ENCODE assay signal across 24 cellular contexts in the genomic region with DNA sequence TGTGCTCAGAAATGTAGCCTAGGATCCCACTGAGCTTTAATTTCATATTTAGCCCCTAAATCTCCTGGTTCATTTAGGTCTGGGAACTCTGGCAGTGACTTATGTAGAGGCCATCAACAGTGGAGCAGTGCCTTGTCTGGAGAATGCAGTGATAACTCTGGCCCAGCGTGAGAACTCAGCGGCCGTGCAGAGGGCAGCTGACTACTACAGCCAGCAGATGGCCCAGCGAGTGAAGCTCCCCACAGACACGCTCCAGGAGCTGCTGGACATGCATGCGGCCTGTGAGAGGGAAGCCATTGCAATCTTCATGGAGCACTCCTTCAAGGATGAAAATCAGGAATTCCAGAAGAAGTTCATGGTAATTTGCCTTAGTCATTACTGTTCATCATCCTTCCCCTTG. TPM values are rescaled to one million over a fixed set of nuclear protein-coding genes. Genes with fewer than 3 reads are reported as not detected.
DNase-seq lines count a peak whose midpoint lies in the region; ATAC-seq and TF ChIP-seq lines count a peak whose summit lies in the region.
"Had no signal": no experiment of that assay in that cellular context is flagged by ENCODE, and none has a peak within 500 bp of the region (broad histone marks: within the 10 kb centered on the region; RNA-seq: fewer than 3 reads in every experiment).

No MANE protein-coding gene starts in this region.

- intact Hi-C loops in lower lobe of right lung (cut with DNase I), result no loop called here

- DNase-seq in DMS53 (lab: John Stamatoyannopoulos, UW) (peak; percentile 7), DMS53 treated with DMSO at 0.1 percent for 48 hours (lab: John Stamatoyannopoulos, UW; ENCODE audit: unreplicated experiment) (no peak), LNCaP clone FGC (ENCODE audit: low read depth) (no peak), WERI-Rb-1 (peak; percentile 19), left kidney (ENCODE audit: low read depth, low spot score) (peak; percentile 6), lower lobe of right lung (no peak), T-helper 1 cell (no peak)
- DNase-seq: BE2C, Calu3, GOT3, HFFc6, KBM-7, NCI-H1092, NCI-H1436, NCI-H187, NCI-H2107, NCI-H524, Peyer's patch, SHP77 treated with DMSO at 0.1 percent for 48 hours had no signal

- H3K27me3 ChIP-seq in WERI-Rb-1 (ENCODE audit: insufficient read depth, low read depth, severe bottlenecking) (no peaks in the 10 kb centered on the region), lower lobe of right lung (ENCODE audit: low read depth) (no peaks in the 10 kb centered on the region)
- H3K27me3 ChIP-seq: BE2C, Peyer's patch had no signal

- TF ChIP-seq CTCF in LNCaP clone FGC (IDR thresholded peaks at IDR 0.05; ENCODE audit: control insufficient read depth, extremely low read depth, insufficient read depth) (0 out of 2 replicates have a peak, but pooled peaks have one; percentile 20), WERI-Rb-1 (IDR thresholded peaks at IDR 0.05; ENCODE audit: low read depth, low read length) (no peak), lower lobe of right lung (IDR thresholded peaks at IDR 0.05) (no peak)

- no peaks in the 10 kb centered on the region for H3K36me3 ChIP-seq in WERI-Rb-1
- H3K36me3 ChIP-seq in lower lobe of right lung, result no peaks in the 10 kb centered on the region
- H3K36me3 ChIP-seq: BE2C, HAP-1, Peyer's patch had no signal

- H3K9me3 ChIP-seq in WERI-Rb-1 (ENCODE audit: severe bottlenecking) (no peaks in the 10 kb centered on the region), lower lobe of right lung (no peaks in the 10 kb centered on the region)
- H3K9me3 ChIP-seq: BE2C, HAP-1, Peyer's patch had no signal

- H3K27ac ChIP-seq in WERI-Rb-1, result no peak overlapping the region
- no peak overlapping the region for H3K27ac ChIP-seq in lower lobe of right lung
- H3K27ac ChIP-seq: 22Rv1, HL-60, Peyer's patch, SK-N-MC had no signal

- H3K4me3 ChIP-seq in LNCaP clone FGC (ENCODE audit: low read depth, low read length) (no peak overlapping the region), WERI-Rb-1 (ENCODE audit: low read depth, low read length) (no peak overlapping the region), lower lobe of right lung (no peak overlapping the region)
- H3K4me3 ChIP-seq: HAP-1, Peyer's patch, SK-N-MC had no signal

- ATAC-seq in lower lobe of right lung, result no peak
- no peak for ATAC-seq in HG03095 (IDR thresholded peaks at IDR 0.05; ENCODE audit: unreplicated experiment)

- no peaks in the 10 kb centered on the region for H3K4me1 ChIP-seq in lower lobe of right lung
- H3K4me1 ChIP-seq: BE2C, HAP-1, Peyer's patch had no signal

RNA-seq across cellular contexts. Expression of a gene that starts 17.8 kb away (rescaled TPM):
- total RNA-seq in lower lobe of right lung, result 0.68 TPM
- total RNA-seq: HFFc6, Peyer's patch had no signal

Comparison
In these comparisons a context has a peak if more than half of its experiments do, and no peak if none do; other contexts are left out.
1. DNase-seq: peak in DMS53 (single experiment), WERI-Rb-1 (single experiment) and left kidney (single experiment); none in DMS53 treated with DMSO at 0.1 percent for 48 hours (single experiment), LNCaP clone FGC (single experiment), lower lobe of right lung (single experiment) and T-helper 1 cell (0 of 5).